ENCODE assay signal across 8 cellular contexts in the genomic region with DNA sequence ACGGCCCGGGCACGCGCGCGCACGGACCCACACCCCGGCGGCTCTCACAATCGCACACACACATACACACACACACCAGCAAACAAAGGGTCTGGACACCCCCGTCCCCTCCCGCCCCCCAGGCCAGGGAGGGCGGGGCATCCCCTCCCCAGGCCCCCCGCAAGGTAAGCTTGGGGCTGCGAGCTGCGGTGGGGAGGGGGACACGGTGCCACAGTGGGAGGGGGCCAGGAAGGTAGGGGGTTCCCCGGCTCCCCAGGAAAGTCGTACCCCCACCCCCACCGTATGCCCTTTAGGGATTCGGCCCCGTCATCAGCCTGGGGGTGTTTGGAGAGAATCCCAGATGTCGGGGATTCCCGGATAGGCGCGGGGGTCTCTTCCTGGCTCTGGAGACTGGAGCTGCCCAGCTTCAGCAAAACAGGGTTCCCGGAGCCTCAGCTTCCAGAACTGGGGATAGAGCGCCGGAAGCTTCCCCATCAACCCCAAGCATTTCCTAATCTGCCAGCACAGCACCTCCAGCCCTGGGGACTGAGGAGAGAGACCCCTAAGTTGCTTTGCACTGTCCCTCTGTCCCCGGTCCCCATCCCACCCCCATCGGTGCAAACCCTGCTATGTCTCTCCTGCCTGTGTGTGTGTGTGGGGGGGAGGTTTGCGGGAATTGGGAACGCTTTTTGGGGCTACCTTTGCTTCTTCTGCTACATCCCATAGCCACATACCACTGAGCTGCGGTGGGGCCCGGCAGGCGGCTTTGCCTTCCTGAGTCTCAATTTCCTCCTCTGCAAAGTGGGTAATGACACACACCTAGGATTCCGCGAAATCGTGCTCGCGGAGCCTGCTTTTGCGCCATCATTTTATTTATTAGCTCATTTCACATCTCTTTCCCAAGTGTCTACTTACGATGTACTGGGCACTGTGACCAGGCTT. TPM values are rescaled to one million over a fixed set of nuclear protein-coding genes. Genes with fewer than 3 reads are reported as not detected.
DNase-seq lines count a peak whose midpoint lies in the region; ATAC-seq, FAIRE-seq and TF ChIP-seq lines count a peak whose summit lies in the region.

No MANE protein-coding gene starts in this region.

- H3K27ac ChIP-seq in heart right ventricle (peak overlapping the region in 1 of 10 donors; percentile 34), small intestine (ENCODE audit: low read depth in 1 of 2, low read length in 1 of 2) (peak overlapping the region in 1 of 2 donors; percentile 12)

- FAIRE-seq in small intestine (lab: Jason Lieb, UNC), result no peak

- intact Hi-C loops in heart right ventricle (cut with DNase I), result loop anchor here in 6 of 10 donors (1.0 to 10.0 kb wide), 6 partner anchors 19 to 170 kb away; partner anchors contain the start of genes CDKN2D (in 1 of the 6) and KRI1 (in 1 of the 6)
- intact Hi-C loops in cardiac septum (cut with DNase I), result loop anchor here (5.0 kb wide), 3 partner anchors 77 to 162 kb away; partner anchors contain the start of genes CDKN2D, KEAP1 and KRI1

- H3K9me3 ChIP-seq in heart right ventricle, result no peaks in the 10 kb centered on the region
- H3K9me3 ChIP-seq in small intestine (ENCODE audit: control insufficient read depth, low read depth), result no peaks in the 10 kb centered on the region

- H3K4me1 Mint-ChIP-seq in activated naive CD4-positive, alpha-beta T cell treated with anti-CD3 and anti-CD28 coated beads, Interleukin-2, amount 50 U/mL, for 24 hours, result peaks cover 73% of the 10 kb centered on the region

- H3K4me3 Mint-ChIP-seq in activated naive CD4-positive, alpha-beta T cell treated with anti-CD3 and anti-CD28 coated beads, Interleukin-2, amount 50 U/mL, for 24 hours, result peak overlapping the region; percentile 92

- DNase-seq in heart right ventricle (no peak), cardiac septum (ENCODE audit: low spot score) (no peak), kidney epithelial cell (ENCODE audit: low read depth) (no peak), small intestine (no peak)

- H3K36me3 ChIP-seq in heart right ventricle (peaks cover 0 to 9% (median 0%) of the 10 kb centered on the region in 9 donors), kidney epithelial cell (ENCODE audit: control insufficient read depth, insufficient read depth, low read length) (no peaks in the 10 kb centered on the region), small intestine (ENCODE audit: control insufficient read depth in 2 of 2, insufficient read depth in 2 of 2, low read length in 2 of 2) (no peaks in the 10 kb centered on the region)

- TF ChIP-seq CTCF in heart right ventricle (IDR thresholded peaks at IDR 0.05) (no peak), kidney epithelial cell (IDR thresholded peaks at IDR 0.05; ENCODE audit: insufficient read depth, low read length, poor library complexity, severe bottlenecking) (no peak)

- H3K4me1 ChIP-seq in heart right ventricle (peaks cover 21 to 83% (median 42%) of the 10 kb centered on the region in 9 donors), small intestine (ENCODE audit: control insufficient read depth in 2 of 2, insufficient read depth in 1 of 2, low read depth in 1 of 2, low read length in 1 of 2) (peaks cover 8 to 9% of the 10 kb centered on the region in 2 donors)

- WGBS in heart right ventricle, 2 donors, result 5 to 8% methylated on average over 43 of the region's 43 CpGs
- 5 to 7% (median 7%) methylated on average over 36 to 43 of the region's 43 CpGs for WGBS in small intestine, 3 donors

- H3K27me3 Mint-ChIP-seq in activated naive CD4-positive, alpha-beta T cell treated with anti-CD3 and anti-CD28 coated beads, Interleukin-2, amount 50 U/mL, for 24 hours, result no peaks in the 10 kb centered on the region

- peak overlapping the region; percentile 78 for H3K27ac Mint-ChIP-seq in activated naive CD4-positive, alpha-beta T cell treated with anti-CD3 and anti-CD28 coated beads, Interleukin-2, amount 50 U/mL, for 24 hours

- H3K4me3 ChIP-seq in heart right ventricle (peak overlapping the region in 9 of 10 donors; percentile 63 to 99 (median 95)), kidney epithelial cell (ENCODE audit: low read depth, low read length) (peak overlapping the region; percentile 100), small intestine (ENCODE audit: low read depth in 1 of 2, low read length in 2 of 2) (peak overlapping the region in 1 of 2 donors; percentile 95)

- H3K27me3 ChIP-seq in heart right ventricle (peaks cover 6 to 30% (median 26%) of the 10 kb centered on the region in 7 donors), kidney epithelial cell (ENCODE audit: control insufficient read depth, insufficient read depth, low read length) (peaks cover 23% of the 10 kb centered on the region), small intestine (ENCODE audit: control insufficient read depth in 2 of 2, insufficient read depth in 2 of 2, low read length in 2 of 2) (no peaks in the 10 kb centered on the region)

- no peaks in the 10 kb centered on the region for H3K9me3 Mint-ChIP-seq in activated naive CD4-positive, alpha-beta T cell treated with anti-CD3 and anti-CD28 coated beads, Interleukin-2, amount 50 U/mL, for 24 hours

- H3K36me3 Mint-ChIP-seq in activated naive CD4-positive, alpha-beta T cell treated with anti-CD3 and anti-CD28 coated beads, Interleukin-2, amount 50 U/mL, for 24 hours, result peaks cover 10% of the 10 kb centered on the region

- ATAC-seq in heart right ventricle (peak in 1 of 8 donors; percentile 5), GM21390 (IDR thresholded peaks at IDR 0.05; ENCODE audit: unreplicated experiment) (no peak), GM18519 (IDR thresholded peaks at IDR 0.05; ENCODE audit: low FRiP score, unreplicated experiment) (no peak), HG03354 (IDR thresholded peaks at IDR 0.05; ENCODE audit: poor library complexity, severe bottlenecking, unreplicated experiment) (no peak)

RNA-seq across cellular contexts. Expression of gene CDC37, which starts 1.8 kb away (rescaled TPM):
- total RNA-seq in heart right ventricle, result 100 to 1,000 TPM; 106 to 179 (median 121) TPM
- polyA plus RNA-seq in heart right ventricle, result 100 to 1,000 TPM; 217 to 422 TPM
- total RNA-seq in cardiac septum, result 140 TPM
- 309 and 327 TPM in 2 replicates for total RNA-seq in kidney epithelial cell
- polyA plus RNA-seq in small intestine, result 100 to 1,000 TPM; 128 to 202 (median 146) TPM

RNA-seq across cellular contexts. Expression of gene PDE4A, which starts 15.2 kb away (rescaled TPM):
- total RNA-seq in heart right ventricle (10 to 100 TPM; 10.4 to 50.7 (median 17.3) TPM), cardiac septum (8.2 TPM), kidney epithelial cell (1.7 and 1.8 TPM in 2 replicates)
- polyA plus RNA-seq in heart right ventricle (10 to 100 TPM in 1 of 2 donors, 1 to 10 TPM in 1; 3.5 to 14.3 TPM), small intestine (1 to 10 TPM in 2 of 3 donors, under 1 TPM in 1; 0.67 to 3.5 (median 2.4) TPM)

RNA-seq across cellular contexts. Expression of gene TYK2, which starts 24.8 kb away (rescaled TPM):
- total RNA-seq in heart right ventricle (10 to 100 TPM; 37.0 to 80.2 (median 55.8) TPM), cardiac septum (66.2 TPM), kidney epithelial cell (64.8 and 104 TPM in 2 replicates)
- polyA plus RNA-seq in heart right ventricle (100 to 1,000 TPM in 1 of 2 donors, 10 to 100 TPM in 1; 76.3 to 182 TPM), small intestine (100 to 1,000 TPM in 2 of 3 donors, 10 to 100 TPM in 1; 81.8 to 162 (median 146) TPM)
